In the genomic region with DNA sequence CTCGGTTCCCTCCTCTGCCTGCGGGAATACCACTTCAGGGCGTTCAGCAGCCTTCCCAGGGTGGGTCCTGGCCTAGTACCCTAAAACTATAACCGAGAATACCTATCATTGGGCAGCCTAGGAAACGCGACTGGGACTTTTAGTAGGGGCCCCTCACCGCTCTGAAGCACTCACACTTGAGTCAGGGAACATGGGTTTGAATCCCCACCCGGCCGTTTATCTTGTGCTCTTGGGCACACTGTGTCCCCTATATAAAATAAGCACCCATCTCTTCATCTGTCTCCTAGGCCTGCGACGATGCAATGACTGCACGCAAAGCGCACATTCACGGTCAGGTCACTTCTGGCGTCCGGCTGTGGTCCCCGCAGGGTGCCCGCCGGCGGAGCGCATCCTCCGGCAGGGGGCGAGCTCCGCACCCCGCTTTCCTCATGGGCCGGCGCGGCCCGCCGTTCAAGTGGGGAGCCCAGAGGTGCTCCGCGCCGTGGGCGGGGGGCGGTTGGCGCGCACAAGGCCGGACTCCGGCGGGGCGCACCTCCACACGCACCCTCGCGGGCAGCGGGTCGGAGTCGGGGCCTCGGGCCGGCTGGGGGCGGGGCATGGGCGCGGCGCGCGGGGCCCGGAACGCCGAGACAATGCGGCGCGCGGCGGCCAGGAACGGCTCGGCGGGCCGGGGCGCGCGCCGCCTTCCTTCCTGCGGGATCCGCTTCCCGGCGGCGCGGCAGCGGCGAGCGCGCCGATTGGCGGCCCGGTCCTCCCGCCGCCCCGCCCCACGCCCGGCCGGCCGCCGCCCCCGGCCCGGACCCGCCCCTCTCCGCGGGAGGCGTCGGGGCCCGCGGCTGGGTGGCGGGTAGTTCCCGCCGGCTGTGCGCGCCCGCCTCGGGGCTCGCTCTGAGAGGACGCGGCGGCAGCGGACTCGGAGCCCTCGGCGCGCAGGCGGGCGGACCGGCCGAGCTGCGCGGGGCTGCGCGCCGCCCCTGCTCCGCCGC, we compare ENCODE assay signal across 2 cellular contexts.
TF ChIP-seq lines count a peak whose summit lies in the region.

A gene (plus strand): TSS at position 850 of the 986 bp plus-strand sequence. CDS start 293 bp downstream, outside the sequence.

TF ChIP-seq in IMR-90, 13 proteins besides CTCF, POLR2A, EP300 and RAD21:
- TF ChIP-seq RFX5 (IDR thresholded peaks at IDR 0.05; ENCODE audit: low read depth, low read length) (no peak), MAFK (IDR thresholded peaks at IDR 0.05; ENCODE audit: low read depth, low read length) (no peak), SMC3 (IDR thresholded peaks at IDR 0.05; ENCODE audit: low read depth, low read length) (peak; percentile 63), RCOR1 (IDR thresholded peaks at IDR 0.05; ENCODE audit: insufficient replicate concordance, low read length) (no peak), MAZ (IDR thresholded peaks at IDR 0.05; ENCODE audit: borderline replicate concordance, low read depth, low read length) (peak; percentile 73; the same call in 1 of the 2 replicates), MXI1 (IDR thresholded peaks at IDR 0.05; ENCODE audit: borderline replicate concordance, low read depth, low read length) (no peak), BHLHE40 (IDR thresholded peaks at IDR 0.05; ENCODE audit: low read depth, low read length) (0 out of 2 replicates have a peak, but pooled peaks have one; percentile 7)
- TF ChIP-seq, protein P1, sequence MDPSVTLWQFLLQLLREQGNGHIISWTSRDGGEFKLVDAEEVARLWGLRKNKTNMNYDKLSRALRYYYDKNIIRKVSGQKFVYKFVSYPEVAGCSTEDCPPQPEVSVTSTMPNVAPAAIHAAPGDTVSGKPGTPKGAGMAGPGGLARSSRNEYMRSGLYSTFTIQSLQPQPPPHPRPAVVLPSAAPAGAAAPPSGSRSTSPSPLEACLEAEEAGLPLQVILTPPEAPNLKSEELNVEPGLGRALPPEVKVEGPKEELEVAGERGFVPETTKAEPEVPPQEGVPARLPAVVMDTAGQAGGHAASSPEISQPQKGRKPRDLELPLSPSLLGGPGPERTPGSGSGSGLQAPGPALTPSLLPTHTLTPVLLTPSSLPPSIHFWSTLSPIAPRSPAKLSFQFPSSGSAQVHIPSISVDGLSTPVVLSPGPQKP (IDR thresholded peaks at IDR 0.05; ENCODE audit: borderline replicate concordance, low read depth, low read length): no peak

TF ChIP-seq in GM12878, 131 proteins besides CTCF, POLR2A, EP300 and RAD21:
- TF ChIP-seq SIN3A (IDR thresholded peaks at IDR 0.05; ENCODE audit: low read depth, low read length): no peak
- peak; percentile 60; the same call in 1 of the 2 replicates for TF ChIP-seq LARP7 (IDR thresholded peaks at IDR 0.05)
- TF ChIP-seq SMARCA5 (IDR thresholded peaks at IDR 0.05): peak; percentile 48; the same call in 1 of the 2 replicates
- no peak for TF ChIP-seq NR2C1 (IDR thresholded peaks at IDR 0.05)
- TF ChIP-seq NFXL1 (IDR thresholded peaks at IDR 0.05; ENCODE audit: borderline replicate concordance): no peak
- TF ChIP-seq ZNF217 (IDR thresholded peaks at IDR 0.05): peak; percentile 31; the same call in 1 of the 2 replicates
- TF ChIP-seq SUZ12 (IDR thresholded peaks at IDR 0.05; ENCODE audit: unreplicated experiment): peak; percentile 45
- peak; percentile 36 for TF ChIP-seq HDAC6 (IDR thresholded peaks at IDR 0.05; ENCODE audit: unreplicated experiment)
- TF ChIP-seq, protein P2, sequence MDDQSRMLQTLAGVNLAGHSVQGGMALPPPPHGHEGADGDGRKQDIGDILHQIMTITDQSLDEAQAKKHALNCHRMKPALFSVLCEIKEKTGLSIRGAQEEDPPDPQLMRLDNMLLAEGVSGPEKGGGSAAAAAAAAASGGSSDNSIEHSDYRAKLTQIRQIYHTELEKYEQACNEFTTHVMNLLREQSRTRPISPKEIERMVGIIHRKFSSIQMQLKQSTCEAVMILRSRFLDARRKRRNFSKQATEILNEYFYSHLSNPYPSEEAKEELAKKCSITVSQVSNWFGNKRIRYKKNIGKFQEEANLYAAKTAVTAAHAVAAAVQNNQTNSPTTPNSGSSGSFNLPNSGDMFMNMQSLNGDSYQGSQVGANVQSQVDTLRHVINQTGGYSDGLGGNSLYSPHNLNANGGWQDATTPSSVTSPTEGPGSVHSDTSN (IDR thresholded peaks at IDR 0.05; ENCODE audit: insufficient replicate concordance, low read depth, low read length): no peak
- peak; percentile 53; the same call in 1 of the 2 replicates for TF ChIP-seq GATAD2B (conservative IDR thresholded peaks at IDR 0.05; ENCODE audit: low read depth)
- TF ChIP-seq IKZF1 (conservative IDR thresholded peaks at IDR 0.05): peak; percentile 33; the same call in 1 of the 2 replicates
- TF ChIP-seq, protein P3, sequence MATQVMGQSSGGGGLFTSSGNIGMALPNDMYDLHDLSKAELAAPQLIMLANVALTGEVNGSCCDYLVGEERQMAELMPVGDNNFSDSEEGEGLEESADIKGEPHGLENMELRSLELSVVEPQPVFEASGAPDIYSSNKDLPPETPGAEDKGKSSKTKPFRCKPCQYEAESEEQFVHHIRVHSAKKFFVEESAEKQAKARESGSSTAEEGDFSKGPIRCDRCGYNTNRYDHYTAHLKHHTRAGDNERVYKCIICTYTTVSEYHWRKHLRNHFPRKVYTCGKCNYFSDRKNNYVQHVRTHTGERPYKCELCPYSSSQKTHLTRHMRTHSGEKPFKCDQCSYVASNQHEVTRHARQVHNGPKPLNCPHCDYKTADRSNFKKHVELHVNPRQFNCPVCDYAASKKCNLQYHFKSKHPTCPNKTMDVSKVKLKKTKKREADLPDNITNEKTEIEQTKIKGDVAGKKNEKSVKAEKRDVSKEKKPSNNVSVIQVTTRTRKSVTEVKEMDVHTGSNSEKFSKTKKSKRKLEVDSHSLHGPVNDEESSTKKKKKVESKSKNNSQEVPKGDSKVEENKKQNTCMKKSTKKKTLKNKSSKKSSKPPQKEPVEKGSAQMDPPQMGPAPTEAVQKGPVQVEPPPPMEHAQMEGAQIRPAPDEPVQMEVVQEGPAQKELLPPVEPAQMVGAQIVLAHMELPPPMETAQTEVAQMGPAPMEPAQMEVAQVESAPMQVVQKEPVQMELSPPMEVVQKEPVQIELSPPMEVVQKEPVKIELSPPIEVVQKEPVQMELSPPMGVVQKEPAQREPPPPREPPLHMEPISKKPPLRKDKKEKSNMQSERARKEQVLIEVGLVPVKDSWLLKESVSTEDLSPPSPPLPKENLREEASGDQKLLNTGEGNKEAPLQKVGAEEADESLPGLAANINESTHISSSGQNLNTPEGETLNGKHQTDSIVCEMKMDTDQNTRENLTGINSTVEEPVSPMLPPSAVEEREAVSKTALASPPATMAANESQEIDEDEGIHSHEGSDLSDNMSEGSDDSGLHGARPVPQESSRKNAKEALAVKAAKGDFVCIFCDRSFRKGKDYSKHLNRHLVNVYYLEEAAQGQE (IDR thresholded peaks at IDR 0.05; ENCODE audit: low read depth, low read length): no peak
TF ChIP-seq in GM12878: peak in this region for 7.
